Comparison of ENCODE assay signal across 16 cellular contexts in genomic region chr3:192887701-192888100, GRCh38. TPM values are rescaled to one million over a fixed set of nuclear protein-coding genes. Genes with fewer than 3 reads are reported as not detected.
DNase-seq lines count a peak whose midpoint lies in the region; ATAC-seq, FAIRE-seq and TF ChIP-seq lines count a peak whose summit lies in the region.
"Had no signal": no experiment of that assay in that cellular context is flagged by ENCODE, and none has a peak within 500 bp of the region (broad histone marks: within the 10 kb centered on the region; RNA-seq: fewer than 3 reads in every experiment).

No MANE protein-coding gene starts in this region.

- H3K4me1 ChIP-seq in IMR-90 (ENCODE audit: control insufficient read depth, insufficient read depth, low read length) (peaks cover 25% of the 10 kb centered on the region), MM.1S (ENCODE audit: low read length) (peaks cover 19% of the 10 kb centered on the region)

- dilution Hi-C loops in IMR-90 (cut with HindIII; ENCODE audit: low sequenced_read_pairs, unreplicated experiment): no loop called here

- POLR2A ChIA-PET in IMR-90 (lab: Charles Lee; ENCODE audit: unreplicated experiment): no interaction called here

- H3K4me3 Mint-ChIP-seq in chondrocyte (ENCODE audit: unreplicated experiment) (peak overlapping the region; percentile 14), neural crest cell (no peak overlapping the region)
- H3K4me3 Mint-ChIP-seq: CD8-positive, alpha-beta T cell; neural progenitor cell had no signal

- TF ChIP-seq CTCF in IMR-90 (conservative IDR thresholded peaks at IDR 0.05; ENCODE audit: low read depth, low read length) (no peak), chondrocyte (IDR thresholded peaks at IDR 0.05) (no peak), neural crest cell (conservative IDR thresholded peaks at IDR 0.05) (no peak), MM.1S (IDR thresholded peaks at IDR 0.05; ENCODE audit: low read length) (no peak)

- ATAC-seq in IMR-90 (ENCODE audit: low read depth) (no peak), GM19351 (IDR thresholded peaks at IDR 0.05; ENCODE audit: unreplicated experiment) (no peak)
- ATAC-seq: CD8-positive, alpha-beta T cell had no signal

- H3K4me1 Mint-ChIP-seq in chondrocyte (ENCODE audit: low read depth) (peaks cover 92% of the 10 kb centered on the region), neural crest cell (peaks cover 29% of the 10 kb centered on the region)

- H3K27me3 ChIP-seq in IMR-90 (ENCODE audit: control insufficient read depth, insufficient read depth, low read length) (no peaks in the 10 kb centered on the region), MM.1S (replicated peaks; ENCODE audit: insufficient read depth, low read length) (no peaks in the 10 kb centered on the region)
- H3K27me3 ChIP-seq: neural progenitor cell had no signal

- H3K9me3 Mint-ChIP-seq in chondrocyte (ENCODE audit: low read depth): no peaks in the 10 kb centered on the region
- H3K9me3 Mint-ChIP-seq in neural crest cell: no peaks in the 10 kb centered on the region
- H3K9me3 Mint-ChIP-seq: CD8-positive, alpha-beta T cell; neural progenitor cell had no signal

- in situ Hi-C loops in IMR-90 (cut with MboI; ENCODE audit: low sequenced_read_pairs): loop anchor here (25.0 kb wide), 1 partner anchor 1550 kb away; the partner anchor contains the start of genes CCDC50 and UTS2B

- peak overlapping the region; percentile 20; the same call in 1 of the 2 replicates for H3K23ac ChIP-seq in IMR-90 (ENCODE audit: low read depth, low read length)

- peak overlapping the region in 1 of 2 experiments; percentile 23; a peak in 3 of 4 replicates for H4K8ac ChIP-seq in IMR-90 (ENCODE audit: low read depth in 2 of 2, low read length in 2 of 2)

- peak overlapping the region; percentile 10; the same call in 1 of the 2 replicates for H4K5ac ChIP-seq in IMR-90 (ENCODE audit: low read depth, low read length)

- H3K18ac ChIP-seq in IMR-90 (ENCODE audit: low read depth, low read length): no peak overlapping the region

- H2AFZ ChIP-seq in IMR-90 (replicated peaks; ENCODE audit: low read length, poor library complexity): no peak overlapping the region
- no peak overlapping the region for H2AFZ ChIP-seq in MM.1S (ENCODE audit: low read length)
- H2AFZ ChIP-seq: neural progenitor cell had no signal

- no TSS peak for BruUV-seq in IMR-90 (replicated peaks; lab: Mats Ljungman, UMichigan)

- peak overlapping the region; percentile 20; the same call in 1 of the 2 replicates for H2AK5ac ChIP-seq in IMR-90 (ENCODE audit: low read depth, low read length)

- peaks cover 32 to 62% of the 10 kb centered on the region in 2 experiments for H3K79me1 ChIP-seq in IMR-90 (ENCODE audit: low read depth in 1 of 2, low read length in 2 of 2)

- H3K27me3 Mint-ChIP-seq in chondrocyte (ENCODE audit: low read depth) (no peaks in the 10 kb centered on the region), neural crest cell (ENCODE audit: low read depth) (no peaks in the 10 kb centered on the region)

- H3K4me2 ChIP-seq in IMR-90 (ENCODE audit: low read depth, low read length) (no peak overlapping the region), MM.1S (ENCODE audit: low read depth, low read length) (no peak overlapping the region)
- H3K4me2 ChIP-seq: neural progenitor cell had no signal

- CTCF ChIA-PET in IMR-90 (lab: Yijun Ruan, JAX): interaction anchor here (1.7 kb wide), 1 partner anchor 62 kb away, joined by 4 read pairs; no protein-coding TSS in a partner anchor

- H2BK20ac ChIP-seq in IMR-90 (ENCODE audit: low read depth, low read length): peak overlapping the region; percentile 81

- H3K36me3 ChIP-seq in IMR-90 (ENCODE audit: control insufficient read depth, insufficient read depth, low read length) (no peaks in the 10 kb centered on the region), MM.1S (replicated peaks; ENCODE audit: insufficient read depth, low read length) (no peaks in the 10 kb centered on the region)
- H3K36me3 ChIP-seq: left lung, neural progenitor cell had no signal

- H2AK9ac ChIP-seq in IMR-90 (replicated peaks; ENCODE audit: low read depth, low read length, poor library complexity): no peak overlapping the region

- H2BK5ac ChIP-seq in IMR-90 (ENCODE audit: low read depth, low read length, poor library complexity, severe bottlenecking): peak overlapping the region; percentile 94

- DNase-seq in GM12891 (ENCODE audit: insufficient read length, low spot score): no peak
- no peak for DNase-seq in IMR-90
- no peak for DNase-seq in chondrocyte (ENCODE audit: low spot score)
- DNase-seq in neural crest cell (ENCODE audit: low read depth, low spot score): no peak
- no peak for DNase-seq in NCI-H226
- DNase-seq in MM.1S: no peak
- no peak for DNase-seq in NCI-H128 (lab: John Stamatoyannopoulos, UW; ENCODE audit: unreplicated experiment)
- DNase-seq: amniotic stem cell; CD8-positive, alpha-beta T cell; effector CD4-positive, alpha-beta T cell; left lung; NCI-H1417; NCI-H69; SHP77 treated with DMSO at 0.1 percent for 48 hours had no signal

- peak; percentile 58 for FAIRE-seq in GM12891 (lab: Jason Lieb, UNC)

- H4K20me1 ChIP-seq in IMR-90 (ENCODE audit: insufficient read depth, low read length) (no peaks in the 10 kb centered on the region), MM.1S (ENCODE audit: insufficient read depth, low read length) (no peaks in the 10 kb centered on the region)

- H3K27ac Mint-ChIP-seq in chondrocyte (ENCODE audit: unreplicated experiment) (peak overlapping the region; percentile 96), neural crest cell (ENCODE audit: unreplicated experiment) (peak overlapping the region; percentile 24)
- H3K27ac Mint-ChIP-seq: CD8-positive, alpha-beta T cell; neural progenitor cell had no signal

- no peak for TF ChIP-seq POLR2A in GM12891 (IDR thresholded peaks at IDR 0.05; ENCODE audit: low read depth, low read length)
- TF ChIP-seq POLR2A in IMR-90 (IDR thresholded peaks at IDR 0.05; ENCODE audit: low read depth, low read length): no peak

- TF ChIP-seq RAD21 in IMR-90 (IDR thresholded peaks at IDR 0.05; ENCODE audit: low read length): no peak

- H3K4me3 ChIP-seq in IMR-90 (ENCODE audit: insufficient read depth, low read depth, low read length): no peak overlapping the region
- no peak overlapping the region for H3K4me3 ChIP-seq in MM.1S (ENCODE audit: low read length)
- H3K4me3 ChIP-seq: left lung, neural progenitor cell had no signal

- H3K9ac ChIP-seq in IMR-90 (ENCODE audit: low read depth, low read length) (no peak overlapping the region), MM.1S (ENCODE audit: low read length) (no peak overlapping the region)
- H3K9ac ChIP-seq: neural progenitor cell had no signal

- H3K9me2 ChIP-seq in MM.1S (replicated peaks; ENCODE audit: insufficient read depth, low read length): no peaks in the 10 kb centered on the region

- H4K91ac ChIP-seq in IMR-90 (ENCODE audit: insufficient read depth, low read depth, low read length): peak overlapping the region; percentile 81

- H3K14ac ChIP-seq in IMR-90 (replicated peaks; ENCODE audit: low read depth, low read length): no peak overlapping the region; the same call in 1 of the 2 replicates

- no peak overlapping the region for H3K56ac ChIP-seq in IMR-90 (ENCODE audit: extremely low read depth, insufficient read depth, low read length)

- H3K27ac ChIP-seq in IMR-90 (ENCODE audit: insufficient read depth, low read length) (peak overlapping the region; percentile 28; the same call in 1 of the 2 replicates), MM.1S (ENCODE audit: low read length) (no peak overlapping the region)
- H3K27ac ChIP-seq: left lung, neural progenitor cell had no signal

- H3K9me3 ChIP-seq in IMR-90 (ENCODE audit: control insufficient read depth, insufficient read depth, low read length) (no peaks in the 10 kb centered on the region), MM.1S (replicated peaks; ENCODE audit: insufficient read depth, low read length) (no peaks in the 10 kb centered on the region)
- H3K9me3 ChIP-seq: left lung had no signal

- intact Hi-C loops in IMR-90 (cut with micrococcal nuclease): loop anchor here (2.0 kb wide), 1 partner anchor 69 kb away; no protein-coding TSS in a partner anchor

- H3K4ac ChIP-seq in IMR-90 (ENCODE audit: low read depth, low read length): peak overlapping the region; percentile 26

- H3K36me3 Mint-ChIP-seq in chondrocyte (ENCODE audit: low read depth) (no peaks in the 10 kb centered on the region), neural crest cell (ENCODE audit: low read depth) (no peaks in the 10 kb centered on the region)
- H3K36me3 Mint-ChIP-seq: CD8-positive, alpha-beta T cell; neural progenitor cell had no signal

- H2BK15ac ChIP-seq in IMR-90 (ENCODE audit: low read depth, low read length): peak overlapping the region; percentile 79; the same call in 1 of the 3 replicates

- H3K9me1 ChIP-seq in IMR-90 (ENCODE audit: insufficient read depth, low read length): peaks cover 16% of the 10 kb centered on the region

- peaks cover 7% of the 10 kb centered on the region for H3F3A ChIP-seq in MM.1S (ENCODE audit: insufficient read depth, low read length)

- WGBS in IMR-90 (ENCODE audit: extremely low coverage in 2 of 2, insufficient read length in 1 of 2), 2 experiments: 100% methylated on average over 3 of the region's 7 CpGs; no CpG with 5 or more reads in 1 of the 2 experiments

- H3K79me2 ChIP-seq in MM.1S (ENCODE audit: low read length): peaks cover 14% of the 10 kb centered on the region

- H2BK120ac ChIP-seq in IMR-90 (ENCODE audit: low read depth, low read length): peak overlapping the region; percentile 96

TF ChIP-seq in GM12891, 5 proteins besides CTCF, POLR2A, EP300 and RAD21:
- TF ChIP-seq TAF1 (IDR thresholded peaks at IDR 0.05; ENCODE audit: low read depth, low read length) (no peak), POLR2AphosphoS5 (IDR thresholded peaks at IDR 0.05; ENCODE audit: low read depth, low read length) (no peak), SPI1 (IDR thresholded peaks at IDR 0.05; ENCODE audit: low read depth, low read length) (no peak), POU2F2 (IDR thresholded peaks at IDR 0.05; ENCODE audit: low read depth, low read length) (no peak), PAX5 (IDR thresholded peaks at IDR 0.05; ENCODE audit: insufficient read depth, low read length, severe bottlenecking) (no peak)

TF ChIP-seq in IMR-90, 13 proteins besides CTCF, POLR2A, EP300 and RAD21 (continues in another document):
- no peak for TF ChIP-seq USF2 (IDR thresholded peaks at IDR 0.05; ENCODE audit: low read depth, low read length)
- TF ChIP-seq NFE2L2 (IDR thresholded peaks at IDR 0.05; ENCODE audit: low read depth, low read length): no peak

RNA-seq across cellular contexts. Expression of gene MB21D2, which starts 30.0 kb away (rescaled TPM):
- polyA plus RNA-seq in GM12891 (2012; ENCODE audit: low read depth, missing spikeins): 11.9 TPM
- total RNA-seq in IMR-90 (2012; rRNA removed): 44.8 and 46.4 TPM in 2 replicates
- 13.6 and 14.6 TPM in 2 replicates for polyA plus RNA-seq in IMR-90 (2012; rRNA removed)
- 8.7 and 9.0 TPM in 2 replicates for polyA plus RNA-seq in IMR-90 (2012; cell fraction: cytosol; rRNA removed)
- 7.6 and 8.1 TPM in 2 replicates for polyA plus RNA-seq in IMR-90 (2012; cell fraction: nucleus; rRNA removed; ENCODE audit: low replicate concordance)
- total RNA-seq in chondrocyte: 8.2 to 8.9 TPM (median 8.7 TPM) in 3 replicates
- 4.9 and 5.5 TPM in 2 replicates for total RNA-seq in neural crest cell
